ENCODE assay signal across 8 cellular contexts in the genomic region with DNA sequence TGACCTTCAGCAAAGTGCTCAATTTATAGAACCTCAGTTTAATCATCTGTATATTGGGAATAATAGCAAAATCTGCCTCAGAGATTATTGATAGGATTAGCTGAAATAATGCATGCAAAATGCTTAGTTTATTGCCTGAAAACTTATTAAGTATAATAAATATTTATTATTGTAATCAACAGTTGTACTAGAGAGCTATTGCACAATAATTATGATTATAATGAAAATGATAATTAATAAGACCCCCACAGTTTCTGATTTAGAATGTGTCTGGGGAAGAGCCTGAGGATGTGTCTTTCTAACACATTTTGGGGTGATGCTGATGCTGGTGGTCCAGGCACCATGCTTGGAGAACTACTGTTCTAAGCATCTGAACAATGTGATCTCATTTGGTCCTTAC.
"Had no signal": no experiment of that assay in that cellular context is flagged by ENCODE, and none has a peak within 500 bp of the region (broad histone marks: within the 10 kb centered on the region; RNA-seq: fewer than 3 reads in every experiment).

No MANE protein-coding gene starts in this region.

- ATAC-seq: GM12878 had no signal

- H3K4me3 ChIP-seq: GM12878 had no signal

- FAIRE-seq: G401.6, GM12878, GM12891, GM12892, GM18507, GM19239 had no signal

- DNase-seq: GDM1, GF-D8 had no signal
